Comparison of ENCODE assay signal across 2 cellular contexts in genomic region chr6:110864816-110865215, GRCh38.
A peak's percentile ranks its signal among the peaks of the same experiment; 100 is the strongest.
TF ChIP-seq lines count a peak whose summit lies in the region.

No MANE protein-coding gene starts in this region.

TF ChIP-seq in HepG2, 621 proteins besides CTCF, POLR2A, EP300 and RAD21:
- TF ChIP-seq ZSCAN9 (CRISPR knock-in tag; IDR thresholded peaks at IDR 0.05; ENCODE audit: borderline replicate concordance) (no peak), AHDC1 (CRISPR knock-in tag; IDR thresholded peaks at IDR 0.05; ENCODE audit: borderline replicate concordance) (0 out of 2 replicates have a peak, but pooled peaks have one; percentile 21), REPIN1 (CRISPR knock-in tag; IDR thresholded peaks at IDR 0.05; ENCODE audit: borderline replicate concordance, low read depth) (no peak), EZH2 (conservative IDR thresholded peaks at IDR 0.05; ENCODE audit: low read depth, low read length) (no peak)
TF ChIP-seq in HepG2: peak in this region for 1.

TF ChIP-seq in K562, 482 proteins besides CTCF, POLR2A, EP300 and RAD21:
- TF ChIP-seq RNF2 (IDR thresholded peaks at IDR 0.05): no peak
- TF ChIP-seq RERE (CRISPR knock-in tag; IDR thresholded peaks at IDR 0.05; ENCODE audit: borderline replicate concordance): no peak
- TF ChIP-seq EWSR1 (IDR thresholded peaks at IDR 0.05; ENCODE audit: borderline replicate concordance, low read depth, partially characterized antibody): no peak
- TF ChIP-seq CEBPG (CRISPR knock-in tag; IDR thresholded peaks at IDR 0.05): no peak
- TF ChIP-seq CEBPG (tag; conservative IDR thresholded peaks at IDR 0.05 in 1 of 2, IDR thresholded peaks at IDR 0.05 in 1 of 2): no peak
- TF ChIP-seq AFF1 (IDR thresholded peaks at IDR 0.05; ENCODE audit: low read depth in 1 of 2, partially characterized antibody in 2 of 2): no peak
- no peak for TF ChIP-seq SPI1 (IDR thresholded peaks at IDR 0.05; ENCODE audit: borderline replicate concordance, low read depth, low read length)
- TF ChIP-seq ETV5 (CRISPR knock-in tag; IDR thresholded peaks at IDR 0.05; ENCODE audit: low read depth): no peak
- TF ChIP-seq CTBP1 (IDR thresholded peaks at IDR 0.05; ENCODE audit: borderline replicate concordance): no peak
- TF ChIP-seq TOE1 (IDR thresholded peaks at IDR 0.05; ENCODE audit: borderline replicate concordance): no peak
- TF ChIP-seq TOE1 (CRISPR knock-in tag; IDR thresholded peaks at IDR 0.05; ENCODE audit: borderline replicate concordance, low read depth): no peak
- TF ChIP-seq PURB (CRISPR knock-in tag; IDR thresholded peaks at IDR 0.05; ENCODE audit: low read depth): no peak
- no peak for TF ChIP-seq SFPQ (IDR thresholded peaks at IDR 0.05; ENCODE audit: low read depth, low read length)
- no peak for TF ChIP-seq ZNF561 (CRISPR knock-in tag; conservative IDR thresholded peaks at IDR 0.05)
- TF ChIP-seq MXD1 (CRISPR knock-in tag; IDR thresholded peaks at IDR 0.05; ENCODE audit: borderline replicate concordance, poor library complexity, severe bottlenecking): no peak
- no peak for TF ChIP-seq ZNF445 (CRISPR knock-in tag; IDR thresholded peaks at IDR 0.05; ENCODE audit: low read depth)
- no peak for TF ChIP-seq IRF1 (CRISPR knock-in tag; IDR thresholded peaks at IDR 0.05; ENCODE audit: borderline replicate concordance)
- TF ChIP-seq ZKSCAN1 (IDR thresholded peaks at IDR 0.05; ENCODE audit: low read depth, low read length): no peak
- TF ChIP-seq BMI1 (IDR thresholded peaks at IDR 0.05; ENCODE audit: low read length): no peak
